27 cellular contexts compared by ENCODE assay signal in the genomic region with DNA sequence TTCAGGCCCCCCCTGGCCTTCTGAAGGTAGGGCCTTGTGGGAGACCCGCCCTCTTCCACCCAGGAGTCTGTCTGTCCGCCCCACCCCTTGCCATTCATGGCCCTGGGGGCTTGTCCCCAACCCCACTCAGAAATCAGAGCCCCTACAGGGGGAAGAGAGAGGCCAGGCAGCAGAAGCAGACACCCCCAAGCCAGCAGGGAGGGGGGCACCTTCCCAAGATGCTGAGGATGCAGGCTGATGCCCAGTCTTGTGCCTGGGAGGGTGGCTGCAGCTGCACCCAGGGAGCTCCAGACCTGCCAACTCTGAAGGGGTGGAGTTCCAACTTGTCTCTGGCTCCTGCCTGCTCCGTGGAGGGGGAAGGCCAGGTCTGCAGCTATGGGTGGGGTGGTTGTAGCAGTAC. TPM values are rescaled to one million over a fixed set of nuclear protein-coding genes. Genes with fewer than 3 reads are reported as not detected.
DNase-seq lines count a peak whose midpoint lies in the region; ATAC-seq, FAIRE-seq and TF ChIP-seq lines count a peak whose summit lies in the region.
"Had no signal": no experiment of that assay in that cellular context is flagged by ENCODE, and none has a peak within 500 bp of the region (broad histone marks: within the 10 kb centered on the region; RNA-seq: fewer than 3 reads in every experiment).

No MANE protein-coding gene starts in this region.

- intact Hi-C loops in Panc1 (cut with micrococcal nuclease; ENCODE audit: unreplicated experiment), result no loop called here
- intact Hi-C loops in stomach (cut with DNase I; ENCODE audit: low total_unique reads), result no loop called here

- H3K4me3 Mint-ChIP-seq in osteocyte (ENCODE audit: unreplicated experiment), result no peak overlapping the region
- H3K4me3 Mint-ChIP-seq: CD14-positive monocyte; CD4-positive, alpha-beta T cell; CD8-positive, alpha-beta memory T cell; GM23338; H9; HFFc6 had no signal

- in situ Hi-C loops in Panc1 (cut with HindIII; ENCODE audit: low pct_unique_long_range_greater_than_20kb, low sequenced_read_pairs), result no loop called here

- DNase-seq in Panc1 (ENCODE audit: low read depth, low spot score) (no peak), foreskin keratinocyte (no peak), osteocyte (ENCODE audit: extremely low spot score, unreplicated experiment) (peak; percentile 65), A172 (ENCODE audit: low spot score) (no peak), stomach (no peak), GM12891 (ENCODE audit: insufficient read length, low spot score) (no peak)
- DNase-seq in activated CD4-positive, alpha-beta T cell treated with anti-CD3 and anti-CD28 coated beads for 48 hours, result no peak
- DNase-seq: AML-193; BE2C; CD4-positive, alpha-beta T cell; CD8-positive, alpha-beta memory T cell; DMS 273 treated with DMSO at 0.1 percent for 48 hours; DMS79; EL; GDM1; H9; HFFc6 had no signal

- H3K27me3 ChIP-seq in Panc1 (ENCODE audit: control insufficient read depth, insufficient read depth, low read length), result no peaks in the 10 kb centered on the region
- no peaks in the 10 kb centered on the region for H3K27me3 ChIP-seq in esophagus (ENCODE audit: control insufficient read depth in 1 of 2, insufficient read depth in 2 of 2, low read length in 2 of 2)
- H3K27me3 ChIP-seq in foreskin keratinocyte, result no peaks in the 10 kb centered on the region
- H3K27me3 ChIP-seq in stomach, result peaks cover 0 to 11% (median 0%) of the 10 kb centered on the region in 3 donors
- H3K27me3 ChIP-seq: BE2C; BLaER1 treated with 17β-estradiol and CSF1 and Interleukin-3, amounts not matched to agents 10 nM and 100 nM had no signal

- H3K4me1 ChIP-seq in Panc1 (ENCODE audit: control insufficient read depth, insufficient read depth, low read length), result no peaks in the 10 kb centered on the region
- H3K4me1 ChIP-seq in esophagus (ENCODE audit: control insufficient read depth in 2 of 2, insufficient read depth in 2 of 2, low read length in 1 of 2), result peaks cover 3 to 21% of the 10 kb centered on the region in 2 donors
- H3K4me1 ChIP-seq in foreskin keratinocyte, result peaks cover 7% of the 10 kb centered on the region
- no peaks in the 10 kb centered on the region for H3K4me1 ChIP-seq in stomach
- H3K4me1 ChIP-seq: BE2C had no signal

- no peaks in the 10 kb centered on the region for H3K27me3 Mint-ChIP-seq in osteocyte (ENCODE audit: unreplicated experiment)

- H3K27ac ChIP-seq in Panc1 (ENCODE audit: low read length), result no peak overlapping the region
- H3K27ac ChIP-seq in esophagus (ENCODE audit: low read depth in 2 of 2, low read length in 1 of 2), result peak overlapping the region; percentile 67 to 88
- H3K27ac ChIP-seq in foreskin keratinocyte, result no peak overlapping the region
- H3K27ac ChIP-seq in stomach, result no peak overlapping the region
- H3K27ac ChIP-seq: BLaER1 treated with 17β-estradiol and CSF1 and Interleukin-3, amounts not matched to agents 10 nM and 100 nM had no signal

- CTCF ChIA-PET in Panc1 (lab: Charles Lee), result no interaction called here

- H3K36me3 ChIP-seq in Panc1 (ENCODE audit: control insufficient read depth, insufficient read depth, low read length), result no peaks in the 10 kb centered on the region
- H3K36me3 ChIP-seq in esophagus (ENCODE audit: control insufficient read depth in 2 of 2, insufficient read depth in 2 of 2, low read length in 1 of 2), result peaks cover 0 to 2% of the 10 kb centered on the region in 2 donors
- no peaks in the 10 kb centered on the region for H3K36me3 ChIP-seq in stomach
- H3K36me3 ChIP-seq: BE2C; BLaER1 treated with 17β-estradiol and CSF1 and Interleukin-3, amounts not matched to agents 10 nM and 100 nM had no signal

- H3K4me3 ChIP-seq in Panc1 (ENCODE audit: low read depth in 2 of 2, low read length in 2 of 2) (no peak overlapping the region), esophagus (ENCODE audit: low read depth in 1 of 2, low read length in 2 of 2) (no peak overlapping the region), stomach (no peak overlapping the region)
- H3K4me3 ChIP-seq: BLaER1 treated with 17β-estradiol and CSF1 and Interleukin-3, amounts not matched to agents 10 nM and 100 nM; GM12878; GM23338 had no signal

- H3K4me1 Mint-ChIP-seq in osteocyte (ENCODE audit: unreplicated experiment), result peaks cover 11% of the 10 kb centered on the region
- H3K4me1 Mint-ChIP-seq: CD14-positive monocyte; CD8-positive, alpha-beta memory T cell had no signal

- BruUV-seq in Panc1 (replicated peaks; lab: Mats Ljungman, UMichigan), result no TSS peak

- TF ChIP-seq CTCF in Panc1 (IDR thresholded peaks at IDR 0.05), result no peak
- TF ChIP-seq CTCF in foreskin keratinocyte (conservative IDR thresholded peaks at IDR 0.05), result no peak
- no peak for TF ChIP-seq CTCF in osteocyte (IDR thresholded peaks at IDR 0.05)
- no peak for TF ChIP-seq CTCF in stomach (IDR thresholded peaks at IDR 0.05)

- H3K27ac Mint-ChIP-seq in osteocyte (ENCODE audit: unreplicated experiment), result no peak overlapping the region
- H3K27ac Mint-ChIP-seq: CD4-positive, alpha-beta T cell; GM23338 had no signal

- no peak for TF ChIP-seq EP300 in stomach (IDR thresholded peaks at IDR 0.05)

- WGBS in esophagus, 2 donors, result 53 to 59% methylated on average over 3 of the region's 3 CpGs
- WGBS in stomach, 5 donors, result 65 to 81% (median 73%) methylated on average over 2 to 3 of the region's 3 CpGs

- no peaks in the 10 kb centered on the region for H3K9me3 Mint-ChIP-seq in osteocyte (ENCODE audit: unreplicated experiment)
- H3K9me3 Mint-ChIP-seq: CD14-positive monocyte; CD4-positive, alpha-beta T cell; CD8-positive, alpha-beta memory T cell; HFFc6 had no signal

- TF ChIP-seq POLR2A in stomach (IDR thresholded peaks at IDR 0.05) (no peak), GM12891 (IDR thresholded peaks at IDR 0.05; ENCODE audit: low read depth, low read length) (no peak)

- ATAC-seq in Panc1, result peak; percentile 33; the same call in 1 of the 2 replicates
- peak; percentile 18 for ATAC-seq in foreskin keratinocyte
- ATAC-seq: GM12878, GM23338 had no signal

- FAIRE-seq in GM12891 (lab: Jason Lieb, UNC), result no peak
- FAIRE-seq: A204.1, D721Med, GM12878, GM18507 had no signal

- H3K9me3 ChIP-seq in Panc1 (ENCODE audit: control insufficient read depth, insufficient read depth, low read depth, low read length) (no peaks in the 10 kb centered on the region), esophagus (ENCODE audit: control insufficient read depth in 2 of 2, insufficient read depth in 1 of 2, low read depth in 1 of 2, low read length in 1 of 2) (peaks cover 0 to 2% of the 10 kb centered on the region in 2 donors), stomach (no peaks in the 10 kb centered on the region)
- H3K9me3 ChIP-seq: BE2C; BLaER1 treated with 17β-estradiol and CSF1 and Interleukin-3, amounts not matched to agents 10 nM and 100 nM had no signal

- peaks cover 4% of the 10 kb centered on the region for H3K36me3 Mint-ChIP-seq in osteocyte (ENCODE audit: unreplicated experiment)
- H3K36me3 Mint-ChIP-seq: CD14-positive monocyte; CD8-positive, alpha-beta memory T cell had no signal

- POLR2A ChIA-PET in Panc1 (lab: Charles Lee), result no interaction called here

TF ChIP-seq in GM12891, 5 proteins besides CTCF, POLR2A, EP300 and RAD21:
- TF ChIP-seq SPI1 (IDR thresholded peaks at IDR 0.05; ENCODE audit: low read depth, low read length) (no peak), PAX5 (IDR thresholded peaks at IDR 0.05; ENCODE audit: insufficient read depth, low read length, severe bottlenecking) (no peak), POLR2AphosphoS5 (IDR thresholded peaks at IDR 0.05; ENCODE audit: low read depth, low read length) (no peak), TAF1 (IDR thresholded peaks at IDR 0.05; ENCODE audit: low read depth, low read length) (no peak)

RNA-seq across cellular contexts. Expression of a gene that starts 35.0 kb away (rescaled TPM):
- total RNA-seq in Panc1 (2021; ENCODE audit: unreplicated experiment), result 1.3 TPM
- not detected for polyA plus RNA-seq in Panc1 (2012; ENCODE audit: insufficient read length)
- under 1 TPM; 0.21 to 0.51 TPM for polyA plus RNA-seq in esophagus
- 0.18 and 0.41 TPM in 2 replicates for total RNA-seq in foreskin keratinocyte
- polyA plus RNA-seq in foreskin keratinocyte, result 0.20 and 0.50 TPM in 2 replicates
- 0.75 TPM in 1 of 2 replicates, not detected in the other for total RNA-seq in osteocyte
- total RNA-seq in A172 (2014; rRNA removed; shearing (Covaris generic)), result not detected in 2 replicates
- total RNA-seq in stomach, result not detected
- not detected for polyA plus RNA-seq in stomach
- not detected for polyA plus RNA-seq in GM12891 (2012; ENCODE audit: low read depth, missing spikeins)
- total RNA-seq: CD8-positive, alpha-beta memory T cell; GM12878; GM23338; H4; H9 had no signal
- polyA plus RNA-seq: AG04450; CD14-positive monocyte; CD8-positive, alpha-beta memory T cell; GM12878; GM23338 had no signal

Comparison
In these comparisons a context has a peak if more than half of its experiments do, and no peak if none do; other contexts are left out.
1. H3K27ac ChIP-seq: peak in esophagus (2 of 2); none in Panc1 (single experiment), foreskin keratinocyte (single experiment) and stomach (0 of 5).